In the genomic region with DNA sequence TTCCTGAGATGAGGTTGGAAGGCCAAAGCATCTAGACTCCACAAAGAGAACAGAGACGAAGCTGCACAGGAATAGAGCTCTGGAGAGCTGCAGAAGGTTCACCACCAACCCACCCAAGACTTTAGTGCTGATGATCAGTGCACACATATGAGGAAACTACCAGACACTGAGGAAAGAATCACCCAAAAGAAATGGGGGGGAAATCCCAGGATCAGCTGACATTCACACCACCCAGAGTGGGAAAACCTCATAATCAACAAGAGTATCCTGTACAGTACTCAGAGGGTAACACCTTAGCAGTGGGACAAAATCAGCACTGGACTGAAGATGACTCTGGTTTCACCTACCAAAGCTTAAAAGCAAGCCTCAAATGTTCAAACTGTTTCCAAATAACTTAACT, we compare ENCODE assay signal across 19 cellular contexts.
"Had no signal": no experiment of that assay in that cellular context is flagged by ENCODE, and none has a peak within 500 bp of the region (broad histone marks: within the 10 kb centered on the region; RNA-seq: fewer than 3 reads in every experiment).

No MANE protein-coding gene starts in this region.

- H3K27me3 Mint-ChIP-seq: activated CD4-positive, alpha-beta T cell treated with anti-CD3 and anti-CD28 coated beads, Interleukin-2, amount 10 ng/mL, durations not matched to agents 7 days and 5 days; dendritic cell treated with granulocyte-macrophage colony-stimulating factor and Interleukin-4, amounts not matched to agents 40 ng/mL and 50 ng/mL, for 4 days; T-cell had no signal

- H3K4me3 Mint-ChIP-seq: activated CD4-positive, alpha-beta T cell treated with anti-CD3 and anti-CD28 coated beads, Interleukin-2, amount 10 ng/mL, durations not matched to agents 7 days and 5 days; dendritic cell treated with granulocyte-macrophage colony-stimulating factor and Interleukin-4, amounts not matched to agents 40 ng/mL and 50 ng/mL, for 4 days; nephron progenitor cell; T-cell; T-helper 2 cell treated with Interferon-gamma antibody and Interleukin-4, amounts not matched to agents 5 μg/mL and 100 μg/mL, for 36 hours had no signal

- DNase-seq: activated CD4-positive, alpha-beta T cell treated with anti-CD3 and anti-CD28 coated beads, Interleukin-2, amount 10 ng/mL, durations not matched to agents 7 days and 5 days; activated CD4-positive, CD25-positive, alpha-beta regulatory T cell treated with anti-CD3 and anti-CD28 coated beads, Interleukin-2, amount 50 U/mL, for 72 hours; activated naive CD4-positive, alpha-beta T cell; activated T-cell treated with anti-CD3 and anti-CD28 coated beads, Interleukin-2, amount 50 U/mL, for 1 hour; anterior cingulate cortex; body of pancreas; effector CD4-positive, alpha-beta T cell; foreskin keratinocyte; left lung; nephron progenitor cell; nucleus accumbens; right cardiac atrium; stimulated activated CD4-positive, alpha-beta T cell treated with anti-CD3 and anti-CD28 coated beads, Interleukin-12 subunit alpha, Interleukin-12 subunit beta, amount 100 ng/mL, for 4 hours; stimulated activated CD4-positive, alpha-beta T cell treated with anti-CD3 and anti-CD28 coated beads, Interleukin-4, amount 100 ng/mL, for 4 hours; T-cell; transverse colon had no signal

- H3K9me3 Mint-ChIP-seq: dendritic cell treated with granulocyte-macrophage colony-stimulating factor and Interleukin-4, amounts not matched to agents 40 ng/mL and 50 ng/mL, for 4 days; nephron progenitor cell had no signal

- ATAC-seq: body of pancreas, foreskin keratinocyte, left lung, right cardiac atrium, T-cell had no signal

- H3K27ac Mint-ChIP-seq: activated CD4-positive, alpha-beta T cell treated with anti-CD3 and anti-CD28 coated beads, Interleukin-2, amount 10 ng/mL, durations not matched to agents 7 days and 5 days; activated T-helper 2 cell treated with anti-CD3 and anti-CD28 coated beads, Interferon-gamma antibody, Interleukin-2, Interleukin-4, amounts not matched to agents 10 μg/mL and 5 μg/mL and 100 μg/mL, durations not matched to agents 14 hours and 24 hours and 36 hours; dendritic cell treated with granulocyte-macrophage colony-stimulating factor and Interleukin-4, amounts not matched to agents 40 ng/mL and 50 ng/mL, for 4 days; nephron progenitor cell; T-cell; T-helper 2 cell treated with Interferon-gamma antibody and Interleukin-4, amounts not matched to agents 5 μg/mL and 100 μg/mL, for 36 hours had no signal
